In genomic region chr12:69807101-69807897, GRCh38 we compare ENCODE assay signal across 12 cellular contexts. TPM values are rescaled to one million over a fixed set of nuclear protein-coding genes. Genes with fewer than 3 reads are reported as not detected.
DNase-seq lines count a peak whose midpoint lies in the region; ATAC-seq, FAIRE-seq and TF ChIP-seq lines count a peak whose summit lies in the region.
"Not testable (repeated sequence)": the region's sequence is repeated elsewhere in the genome, so short reads cannot be mapped to it uniquely, and the experiment has no call there.
"Had no signal": no experiment of that assay in that cellular context is flagged by ENCODE, and none has a peak within 500 bp of the region (broad histone marks: within the 10 kb centered on the region; RNA-seq: fewer than 3 reads in every experiment).

No MANE protein-coding gene starts in this region.

- H3K36me3 ChIP-seq in BLaER1 = peaks cover 33% of the 10 kb centered on the region
- not testable (repeated sequence) for H3K36me3 ChIP-seq in kidney (ENCODE audit: control insufficient read depth in 1 of 2, insufficient read depth in 2 of 2, low read length in 2 of 2); aorta (ENCODE audit: control insufficient read depth in 1 of 2, insufficient read depth in 2 of 2, low read length in 1 of 2)

- DNase-seq in chondrocyte (ENCODE audit: low spot score) (peak; percentile 79), kidney (peak; percentile 63), aorta (peak; percentile 45 to 71)
- not testable (repeated sequence) for DNase-seq in progenitor cell of endocrine pancreas (ENCODE audit: low spot score, unreplicated experiment)

- H3K4me1 Mint-ChIP-seq in chondrocyte (ENCODE audit: low read depth); progenitor cell of endocrine pancreas (ENCODE audit: low read depth): not testable (repeated sequence)

- not testable (repeated sequence) for TF ChIP-seq CTCF in chondrocyte (IDR thresholded peaks at IDR 0.05); kidney (IDR thresholded peaks at IDR 0.05; ENCODE audit: borderline replicate concordance, extremely low read depth, insufficient read depth); progenitor cell of endocrine pancreas (IDR thresholded peaks at IDR 0.05; ENCODE audit: unreplicated experiment)

- intact Hi-C loops in kidney (cut with DNase I); aorta (cut with DNase I): not testable (repeated sequence)

- peak overlapping the region; percentile 22; the same call in 1 of the 2 replicates for H3K4me3 ChIP-seq in BLaER1
- not testable (repeated sequence) for H3K4me3 ChIP-seq in kidney (ENCODE audit: low read length in 2 of 2); aorta (ENCODE audit: low read length in 2 of 2)

- ATAC-seq in aorta (ENCODE audit: low FRiP score) = not testable (repeated sequence)

- not testable (repeated sequence) for H3K27me3 ChIP-seq in BLaER1; aorta (ENCODE audit: control insufficient read depth in 1 of 2, insufficient read depth in 2 of 2, low read length in 1 of 2)

- H3K4me1 ChIP-seq in BLaER1; kidney (ENCODE audit: control insufficient read depth in 1 of 2, insufficient read depth in 1 of 2, low read depth in 1 of 2, low read length in 2 of 2); aorta (ENCODE audit: control insufficient read depth in 1 of 2, insufficient read depth in 2 of 2, low read length in 2 of 2): not testable (repeated sequence)

- H3K9me3 ChIP-seq in BLaER1 = peaks cover 33% of the 10 kb centered on the region
- H3K9me3 ChIP-seq in kidney (ENCODE audit: control insufficient read depth in 1 of 2, low read length in 2 of 2); aorta (ENCODE audit: control insufficient read depth, low read length): not testable (repeated sequence)

- H3K4me3 Mint-ChIP-seq in chondrocyte (ENCODE audit: unreplicated experiment); progenitor cell of endocrine pancreas (ENCODE audit: low read depth): not testable (repeated sequence)

- not testable (repeated sequence) for H3K9ac ChIP-seq in BLaER1; kidney (ENCODE audit: low read length in 2 of 2)

- H3K27ac Mint-ChIP-seq in chondrocyte (ENCODE audit: unreplicated experiment) = not testable (repeated sequence)
- H3K27ac Mint-ChIP-seq in progenitor cell of endocrine pancreas = peak overlapping the region; percentile 45

- FAIRE-seq in kidney (lab: Jason Lieb, UNC) = not testable (repeated sequence)

- 96% methylated on average over 60 to 62 of the region's 62 CpGs for WGBS in aorta, 2 donors

- not testable (repeated sequence) for H3K27ac ChIP-seq in BLaER1; kidney (ENCODE audit: low read depth in 2 of 2, low read length in 2 of 2); aorta (ENCODE audit: low read depth in 1 of 2, low read length in 2 of 2)

- not testable (repeated sequence) for H4K20me1 ChIP-seq in BLaER1

- H3K4me2 ChIP-seq in BLaER1 = not testable (repeated sequence)

- not testable (repeated sequence) for H3K27me3 Mint-ChIP-seq in chondrocyte (ENCODE audit: low read depth); progenitor cell of endocrine pancreas

- H3K9me3 Mint-ChIP-seq in chondrocyte (ENCODE audit: low read depth) = peaks cover 28% of the 10 kb centered on the region
- peaks cover 34% of the 10 kb centered on the region for H3K9me3 Mint-ChIP-seq in progenitor cell of endocrine pancreas (ENCODE audit: low read depth)

- H3K36me3 Mint-ChIP-seq in chondrocyte (ENCODE audit: low read depth) = peaks cover 22% of the 10 kb centered on the region
- H3K36me3 Mint-ChIP-seq in progenitor cell of endocrine pancreas (ENCODE audit: insufficient read depth) = peaks cover 74% of the 10 kb centered on the region

RNA-seq across cellular contexts. Expression of gene MYRFL, which starts 17.7 kb away (rescaled TPM):
- total RNA-seq in chondrocyte (0.27 to 0.41 TPM (median 0.35 TPM) in 3 replicates), kidney (0.82 TPM), progenitor cell of endocrine pancreas (0.67 and 0.93 TPM in 2 replicates), aorta (under 1 TPM; 0.36 to 0.55 TPM)
- polyA plus RNA-seq in kidney (ENCODE audit: insufficient read depth, low read depth, low replicate concordance) (1.6 TPM), aorta (1 to 10 TPM in 1 of 2 donors, under 1 TPM in 1; 0.61 to 3.1 TPM)
- total RNA-seq: A172; B cell; CD4-positive, alpha-beta memory T cell; CD4-positive, CD25-positive, alpha-beta regulatory T cell; CD8-positive, alpha-beta memory T cell had no signal
- polyA plus RNA-seq: BJ; CD14-positive monocyte; CD4-positive, alpha-beta memory T cell; CD4-positive, CD25-positive, alpha-beta regulatory T cell; CD8-positive, alpha-beta memory T cell had no signal
